Comparison of ENCODE assay signal across 11 cellular contexts in the genomic region with DNA sequence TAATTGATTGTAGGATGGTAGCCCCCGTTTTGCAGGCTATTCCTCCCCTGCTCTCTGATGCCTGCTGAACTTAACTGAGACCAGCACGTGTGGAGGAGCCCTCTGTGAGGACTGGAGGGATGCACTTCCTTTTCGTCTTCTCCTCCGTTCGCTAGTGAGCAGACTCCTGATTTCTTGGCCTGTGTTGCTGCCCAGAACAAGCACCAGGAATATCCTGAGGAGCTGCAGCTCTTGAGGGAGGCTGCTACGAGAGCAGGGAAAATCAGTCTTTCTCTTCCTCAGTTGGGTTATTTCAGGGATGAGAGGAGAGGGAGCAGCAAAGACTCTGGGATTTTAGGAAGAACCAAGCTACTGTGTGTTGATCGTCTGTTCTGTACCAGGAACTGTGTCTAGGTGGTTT.
DNase-seq lines count a peak whose midpoint lies in the region; ATAC-seq and TF ChIP-seq lines count a peak whose summit lies in the region.
"Had no signal": no experiment of that assay in that cellular context is flagged by ENCODE, and none has a peak within 500 bp of the region (broad histone marks: within the 10 kb centered on the region; RNA-seq: fewer than 3 reads in every experiment).

No MANE protein-coding gene starts in this region.

- no peaks in the 10 kb centered on the region for H3K27me3 ChIP-seq in heart left ventricle
- H3K27me3 ChIP-seq in upper lobe of left lung = no peaks in the 10 kb centered on the region

- H3K27ac ChIP-seq in heart left ventricle = peak overlapping the region in 11 of 12 donors; percentile 45 to 84 (median 67)
- H3K27ac ChIP-seq in upper lobe of left lung = peak overlapping the region in 3 of 4 donors; percentile 50 to 60 (median 58)
- H3K27ac ChIP-seq: RWPE1 had no signal

- H3K27ac Mint-ChIP-seq in activated naive CD8-positive, alpha-beta T cell treated with anti-CD3 and anti-CD28 coated beads for 36 hours = peak overlapping the region; percentile 46
- H3K27ac Mint-ChIP-seq in memory B cell = peak overlapping the region; percentile 7

- H3K36me3 ChIP-seq in heart left ventricle (no peaks in the 10 kb centered on the region), upper lobe of left lung (no peaks in the 10 kb centered on the region)

- H3K27me3 Mint-ChIP-seq in activated naive CD8-positive, alpha-beta T cell treated with anti-CD3 and anti-CD28 coated beads for 36 hours = no peaks in the 10 kb centered on the region
- H3K27me3 Mint-ChIP-seq in memory B cell = no peaks in the 10 kb centered on the region

- TF ChIP-seq CTCF in heart left ventricle (IDR thresholded peaks at IDR 0.05) = no peak
- TF ChIP-seq CTCF in upper lobe of left lung (IDR thresholded peaks at IDR 0.05) = no peak

- DNase-seq in heart left ventricle = no peak
- no peak for DNase-seq in left cardiac atrium
- DNase-seq in activated naive CD8-positive, alpha-beta T cell treated with anti-CD3 and anti-CD28 coated beads for 36 hours = no peak
- no peak for DNase-seq in memory B cell (ENCODE audit: low spot score in 2 of 2)
- no peak for DNase-seq in upper lobe of left lung
- DNase-seq in NCI-H1105 treated with DMSO at 0.1 percent for 48 hours (lab: John Stamatoyannopoulos, UW) = no peak
- no peak for DNase-seq in DMS 273 treated with DMSO at 0.1 percent for 48 hours (lab: John Stamatoyannopoulos, UW)
- DNase-seq: HCEC 1CT, NCI-H2171 had no signal

- TF ChIP-seq POLR2A in heart left ventricle (IDR thresholded peaks at IDR 0.05) (no peak), upper lobe of left lung (IDR thresholded peaks at IDR 0.05) (no peak)

- H3K4me3 Mint-ChIP-seq in activated naive CD8-positive, alpha-beta T cell treated with anti-CD3 and anti-CD28 coated beads for 36 hours = no peak overlapping the region
- no peak overlapping the region for H3K4me3 Mint-ChIP-seq in memory B cell

- H3K9me3 Mint-ChIP-seq in activated naive CD8-positive, alpha-beta T cell treated with anti-CD3 and anti-CD28 coated beads for 36 hours = no peaks in the 10 kb centered on the region
- H3K9me3 Mint-ChIP-seq in memory B cell = no peaks in the 10 kb centered on the region

- WGBS in heart left ventricle, 4 donors = 25 to 41% (median 30%) methylated on average over 7 of the region's 7 CpGs
- WGBS in upper lobe of left lung, 2 donors = 63 to 68% methylated on average over 7 of the region's 7 CpGs

- intact Hi-C loops in heart left ventricle (cut with DNase I) (no loop called here), left cardiac atrium (cut with DNase I) (no loop called here)

- peaks cover 40% of the 10 kb centered on the region for H3K4me1 Mint-ChIP-seq in activated naive CD8-positive, alpha-beta T cell treated with anti-CD3 and anti-CD28 coated beads for 36 hours
- H3K4me1 Mint-ChIP-seq in memory B cell = peaks cover 28% of the 10 kb centered on the region

- peaks cover 1% of the 10 kb centered on the region for H3K36me3 Mint-ChIP-seq in activated naive CD8-positive, alpha-beta T cell treated with anti-CD3 and anti-CD28 coated beads for 36 hours
- no peaks in the 10 kb centered on the region for H3K36me3 Mint-ChIP-seq in memory B cell

- ATAC-seq in heart left ventricle = no peak
- no peak for ATAC-seq in left cardiac atrium
- ATAC-seq in memory B cell (ENCODE audit: low read depth) = no peak
- ATAC-seq in upper lobe of left lung (ENCODE audit: low FRiP score in 2 of 2) = no peak
- no peak for ATAC-seq in HG03378 (IDR thresholded peaks at IDR 0.05; ENCODE audit: unreplicated experiment)

- no peak overlapping the region for H3K4me3 ChIP-seq in heart left ventricle
- H3K4me3 ChIP-seq in upper lobe of left lung = no peak overlapping the region

- H3K9me3 ChIP-seq in heart left ventricle (no peaks in the 10 kb centered on the region), upper lobe of left lung (no peaks in the 10 kb centered on the region)

- H3K4me1 ChIP-seq in heart left ventricle (peaks cover 18 to 96% (median 75%) of the 10 kb centered on the region in 12 donors), upper lobe of left lung (peaks cover 22 to 36% (median 30%) of the 10 kb centered on the region in 4 donors)

- TF ChIP-seq EP300 in upper lobe of left lung (IDR thresholded peaks at IDR 0.05) = no peak
